ENCODE assay signal across 9 cellular contexts in genomic region chr4:184396001-184396400, GRCh38.
DNase-seq lines count a peak whose midpoint lies in the region; ATAC-seq and TF ChIP-seq lines count a peak whose summit lies in the region.
"Had no signal": no experiment of that assay in that cellular context is flagged by ENCODE, and none has a peak within 500 bp of the region (broad histone marks: within the 10 kb centered on the region; RNA-seq: fewer than 3 reads in every experiment).

No MANE protein-coding gene starts in this region.

- no TSS peak for BruUV-seq in PC-3 (replicated peaks; lab: Mats Ljungman, UMichigan)

- no peak for TF ChIP-seq POLR2A in uterus (IDR thresholded peaks at IDR 0.05)

- no peak for TF ChIP-seq CTCF in uterus (IDR thresholded peaks at IDR 0.05)
- no peak for TF ChIP-seq CTCF in left lung (IDR thresholded peaks at IDR 0.05)
- no peak for TF ChIP-seq CTCF in PC-3 (conservative IDR thresholded peaks at IDR 0.05; ENCODE audit: low read depth, low read length)

- POLR2A ChIA-PET in PC-3 (lab: Charles Lee; ENCODE audit: unreplicated experiment), result no interaction called here

- no peaks in the 10 kb centered on the region for H3K27me3 ChIP-seq in uterus
- no peaks in the 10 kb centered on the region for H3K27me3 ChIP-seq in left lung
- H3K27me3 ChIP-seq in PC-3 (ENCODE audit: low read length), result no peaks in the 10 kb centered on the region

- H3K79me2 ChIP-seq in PC-3 (ENCODE audit: low read length), result no peaks in the 10 kb centered on the region

- H3K4me2 ChIP-seq in PC-3 (ENCODE audit: low read length), result no peak overlapping the region

- no peaks in the 10 kb centered on the region for H4K20me1 ChIP-seq in PC-3 (ENCODE audit: low read length)

- no peaks in the 10 kb centered on the region for H3K27me3 Mint-ChIP-seq in memory B cell

- no peak overlapping the region for H3K9ac ChIP-seq in PC-3 (ENCODE audit: low read length)

- H3K36me3 Mint-ChIP-seq in memory B cell, result peaks cover 56% of the 10 kb centered on the region

- H3K27ac ChIP-seq in uterus, result no peak overlapping the region
- H3K27ac ChIP-seq in left lung, result peak overlapping the region in 1 of 2 donors; percentile 88
- H3K27ac ChIP-seq in PC-3 (ENCODE audit: low read length), result no peak overlapping the region
- H3K27ac ChIP-seq: HL-60 had no signal

- no peaks in the 10 kb centered on the region for H3K4me1 ChIP-seq in uterus
- H3K4me1 ChIP-seq in left lung, result peaks cover 5 to 66% of the 10 kb centered on the region in 2 donors
- H3K4me1 ChIP-seq in PC-3 (ENCODE audit: insufficient read depth, low read length), result peaks cover 9% of the 10 kb centered on the region

- no peak overlapping the region for H2AFZ ChIP-seq in PC-3 (ENCODE audit: low read length)

- peak; percentile 25 to 37 for DNase-seq in memory B cell (ENCODE audit: low spot score in 2 of 2)
- no peak for DNase-seq in uterus
- DNase-seq in activated CD8-positive, alpha-beta memory T cell treated with anti-CD3 and anti-CD28 coated beads, Interleukin-2, amount 50 U/mL, for 4 hours, result no peak
- no peak for DNase-seq in left lung
- DNase-seq in PC-3, result no peak

- CTCF ChIA-PET in PC-3 (lab: Charles Lee), result no interaction called here

- intact Hi-C loops in uterus (cut with DNase I; ENCODE audit: low total_unique reads) (no loop called here), left lung (cut with DNase I) (no loop called here), PC-3 (cut with micrococcal nuclease) (no loop called here)

- H3F3A ChIP-seq in PC-3 (ENCODE audit: low read length, unreplicated experiment), result no peaks in the 10 kb centered on the region

- no peaks in the 10 kb centered on the region for H3K9me3 Mint-ChIP-seq in memory B cell

- peak overlapping the region; percentile 76 for H3K27ac Mint-ChIP-seq in memory B cell

- H3K9me2 ChIP-seq in PC-3 (replicated peaks; ENCODE audit: low read length), result no peaks in the 10 kb centered on the region

- H3K36me3 ChIP-seq in uterus (no peaks in the 10 kb centered on the region), left lung (peaks cover 0 to 80% of the 10 kb centered on the region in 2 donors), PC-3 (ENCODE audit: low read depth, low read length) (no peaks in the 10 kb centered on the region; the same call in 1 of the 2 replicates)

- H3K4me3 ChIP-seq in uterus (no peak overlapping the region), left lung (no peak overlapping the region), PC-3 (ENCODE audit: low read length) (no peak overlapping the region)

- peak overlapping the region; percentile 78 for H3K4me3 Mint-ChIP-seq in memory B cell

- no peaks in the 10 kb centered on the region for H3K9me3 ChIP-seq in uterus
- H3K9me3 ChIP-seq in left lung, result no peaks in the 10 kb centered on the region
- no peaks in the 10 kb centered on the region for H3K9me3 ChIP-seq in PC-3 (ENCODE audit: low read length)

- peaks cover 29% of the 10 kb centered on the region for H3K4me1 Mint-ChIP-seq in memory B cell

- ATAC-seq in GM18517 (IDR thresholded peaks at IDR 0.05; ENCODE audit: unreplicated experiment) (peak; percentile 86), GM21528 (IDR thresholded peaks at IDR 0.05; ENCODE audit: low FRiP score, unreplicated experiment) (peak; percentile 82), HG03565 (IDR thresholded peaks at IDR 0.05; ENCODE audit: unreplicated experiment) (peak; percentile 82), memory B cell (ENCODE audit: low read depth) (peak; percentile 94), left lung (no peak), PC-3 (no peak)

Comparison
In these comparisons a context has a peak if more than half of its experiments do, and no peak if none do; other contexts are left out.
1. ATAC-seq: peak in GM18517 (single experiment), GM21528 (single experiment), HG03565 (single experiment) and memory B cell (single experiment); none in left lung (single experiment) and PC-3 (single experiment).
2. DNase-seq: peak in memory B cell (2 of 2); none in uterus (0 of 2), activated CD8-positive, alpha-beta memory T cell treated with anti-CD3 and anti-CD28 coated beads, Interleukin-2, amount 50 U/mL, for 4 hours (single experiment), left lung (0 of 2) and PC-3 (single experiment).